Comparison of ENCODE assay signal across 8 cellular contexts in genomic region chr4:4107411-4108107, GRCh38.
DNase-seq lines count a peak whose midpoint lies in the region; ATAC-seq, FAIRE-seq and TF ChIP-seq lines count a peak whose summit lies in the region.
"Not testable (repeated sequence)": the region's sequence is repeated elsewhere in the genome, so short reads cannot be mapped to it uniquely, and the experiment has no call there.

No MANE protein-coding gene starts in this region.

- dilution Hi-C loops in keratinocyte (cut with MboI; ENCODE audit: extremely low pct_ligation_motif_present, low sequenced_read_pairs), result not testable (repeated sequence)

- peak; percentile 72 for DNase-seq in Daoy (ENCODE audit: low read depth)
- peak; percentile 72 for DNase-seq in LoVo (ENCODE audit: low spot score)
- peak; percentile 6 for DNase-seq in SIG-M5 treated with dmso at 0.1 percent for 504 hours (lab: John Stamatoyannopoulos, UW; ENCODE audit: unreplicated experiment)
- DNase-seq in activated T-cell treated with anti-CD3 and anti-CD28 coated beads, Interleukin-2, amount 50 U/mL, for 4 hours, result peak; percentile 67
- peak; percentile 65 for DNase-seq in effector CD4-positive, alpha-beta T cell
- DNase-seq in keratinocyte (ENCODE audit: low read depth, low spot score), result not testable (repeated sequence)
- DNase-seq in sciatic nerve (ENCODE audit: low spot score), result peak; percentile 68
- peak; percentile 65 for DNase-seq in testis

- not testable (repeated sequence) for H3K4me1 ChIP-seq in keratinocyte (ENCODE audit: control insufficient read depth, extremely low read depth, insufficient read depth, low read length); testis

- not testable (repeated sequence) for H3K9me3 ChIP-seq in keratinocyte (ENCODE audit: control insufficient read depth, low read depth, low read length); testis

- H3K27me3 Mint-ChIP-seq in activated T-cell treated with anti-CD3 and anti-CD28 coated beads, Interleukin-2, amount 50 U/mL, for 4 hours (ENCODE audit: low read depth), result peaks cover 43% of the 10 kb centered on the region

- not testable (repeated sequence) for H3K36me3 Mint-ChIP-seq in activated T-cell treated with anti-CD3 and anti-CD28 coated beads, Interleukin-2, amount 50 U/mL, for 4 hours (ENCODE audit: insufficient read depth)

- not testable (repeated sequence) for FAIRE-seq in keratinocyte (lab: Jason Lieb, UNC)

- TF ChIP-seq POLR2A in testis (IDR thresholded peaks at IDR 0.05), result not testable (repeated sequence)

- not testable (repeated sequence) for H3K27ac ChIP-seq in keratinocyte (ENCODE audit: control insufficient read depth, insufficient read depth, low read length); testis

- H3K9ac ChIP-seq in keratinocyte (ENCODE audit: control insufficient read depth, extremely low read depth, insufficient read depth, low read length), result not testable (repeated sequence)

- peak overlapping the region; percentile 66 for H2AFZ ChIP-seq in keratinocyte (ENCODE audit: control insufficient read depth, low read length)

- H3K4me3 ChIP-seq in keratinocyte (ENCODE audit: control insufficient read depth in 2 of 3, extremely low read depth in 1 of 3, insufficient read depth in 2 of 3, low read depth in 1 of 3, low read length in 3 of 3), result peak overlapping the region in 1 of 3 experiments; percentile 32
- peak overlapping the region in 1 of 2 donors; percentile 26 for H3K4me3 ChIP-seq in testis

- intact Hi-C loops in sciatic nerve (cut with DNase I); testis (cut with DNase I; ENCODE audit: low total_unique reads): not testable (repeated sequence)

- peak in 2 of 3 experiments; percentile 66 to 68 for TF ChIP-seq CTCF in keratinocyte (optimal IDR thresholded peaks at IDR 0.05 in 1 of 3, IDR thresholded peaks at IDR 0.05 in 1 of 3, conservative IDR thresholded peaks at IDR 0.05 in 1 of 3; ENCODE audit: extremely low read depth in 1 of 3, insufficient read depth in 2 of 3, low read length in 3 of 3)
- TF ChIP-seq CTCF in testis (IDR thresholded peaks at IDR 0.05), result peak; percentile 43 to 75 (median 66)

- H3K79me2 ChIP-seq in keratinocyte (ENCODE audit: control insufficient read depth, insufficient read depth, low read length), result not testable (repeated sequence)

- WGBS in testis, 2 donors, result 14 to 74% methylated on average over 3 to 47 of the region's 52 CpGs

- peak; percentile 80 to 88 for ATAC-seq in activated T-cell treated with anti-CD3 and anti-CD28 coated beads, Interleukin-2, amount 50 U/mL, for 4 hours
- not testable (repeated sequence) for ATAC-seq in sciatic nerve

- H3K9me3 Mint-ChIP-seq in activated T-cell treated with anti-CD3 and anti-CD28 coated beads, Interleukin-2, amount 50 U/mL, for 4 hours, result not testable (repeated sequence)

- H3K36me3 ChIP-seq in keratinocyte (ENCODE audit: control insufficient read depth in 2 of 2, extremely low read depth in 1 of 2, insufficient read depth in 2 of 2, low read length in 2 of 2); testis (ENCODE audit: low read depth, missing control alignments): not testable (repeated sequence)

- not testable (repeated sequence) for H3K4me1 Mint-ChIP-seq in activated T-cell treated with anti-CD3 and anti-CD28 coated beads, Interleukin-2, amount 50 U/mL, for 4 hours (ENCODE audit: low read depth)

- not testable (repeated sequence) for H4K20me1 ChIP-seq in keratinocyte (ENCODE audit: control insufficient read depth, extremely low read depth, insufficient read depth, low read length)

- peak overlapping the region; percentile 61 for H3K4me3 Mint-ChIP-seq in activated T-cell treated with anti-CD3 and anti-CD28 coated beads, Interleukin-2, amount 50 U/mL, for 4 hours

- peak overlapping the region; percentile 56 for H3K4me2 ChIP-seq in keratinocyte (ENCODE audit: control insufficient read depth, extremely low read depth, insufficient read depth, low read depth, low read length)

- H3K9me1 ChIP-seq in keratinocyte (ENCODE audit: control insufficient read depth, extremely low read depth, insufficient read depth, low read length), result not testable (repeated sequence)

- not testable (repeated sequence) for H3K27me3 ChIP-seq in keratinocyte (ENCODE audit: control insufficient read depth, extremely low read depth, insufficient read depth, low read length); testis
